In the genomic region with DNA sequence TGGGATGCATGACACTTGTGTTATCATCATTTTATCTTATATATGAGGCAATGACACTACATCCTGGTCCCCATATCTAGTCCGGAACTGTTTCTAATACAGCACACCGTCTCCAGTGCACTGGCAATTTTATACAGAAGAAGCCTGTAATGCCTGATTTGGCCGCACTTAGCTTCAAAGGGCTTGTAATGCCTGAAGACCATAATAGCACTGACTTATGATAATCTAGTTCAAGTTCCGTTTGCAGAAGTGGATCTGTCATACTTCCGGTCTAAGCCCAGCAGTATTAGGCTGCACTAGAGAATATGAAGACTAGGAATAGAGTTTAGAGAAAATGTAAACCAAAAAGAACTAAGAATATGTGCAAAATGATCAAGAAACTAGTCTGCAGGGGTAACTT, we compare ENCODE assay signal across 8 cellular contexts. TPM values are rescaled to one million over a fixed set of nuclear protein-coding genes. Genes with fewer than 3 reads are reported as not detected.
A peak's percentile ranks its signal among the peaks of the same experiment; 100 is the strongest.
DNase-seq lines count a peak whose midpoint lies in the region; ATAC-seq and TF ChIP-seq lines count a peak whose summit lies in the region.

No MANE protein-coding gene starts in this region.

- no peak for ATAC-seq in effector memory CD8-positive, alpha-beta T cell (replicated peaks)
- ATAC-seq in natural killer cell (peak in 2 of 3 donors; percentile 36 to 50), HG03342 (IDR thresholded peaks at IDR 0.05; ENCODE audit: unreplicated experiment) (no peak)

- H3K27ac ChIP-seq in SJSA1: peak overlapping the region; percentile 91

- peak overlapping the region; percentile 95 to 97 for H3K4me3 Mint-ChIP-seq in effector memory CD8-positive, alpha-beta T cell
- peak overlapping the region; percentile 94 for H3K4me3 Mint-ChIP-seq in natural killer cell

- DNase-seq in BE2C (no peak), GM20000 (ENCODE audit: low spot score) (peak; percentile 32), SJSA1 (ENCODE audit: low read depth in 1 of 2, low spot score in 2 of 2) (peak in 1 of 2 experiments; percentile 27), natural killer cell (no peak), DMS153 treated with DMSO at 0.1 percent for 48 hours (lab: John Stamatoyannopoulos, UW; ENCODE audit: unreplicated experiment) (no peak), T1000 (lab: John Stamatoyannopoulos, UW) (no peak)
- DNase-seq in effector memory CD8-positive, alpha-beta T cell: peak in 1 of 3 experiments; percentile 29

- no peak for TF ChIP-seq CTCF in BE2C (IDR thresholded peaks at IDR 0.05; ENCODE audit: low read depth, low read length)
- no peak for TF ChIP-seq CTCF in GM20000 (IDR thresholded peaks at IDR 0.05; ENCODE audit: extremely low read depth, missing control alignments)
- TF ChIP-seq CTCF in natural killer cell (IDR thresholded peaks at IDR 0.05): no peak

- H3K36me3 ChIP-seq in BE2C: peaks cover 8% of the 10 kb centered on the region
- peaks cover 41% of the 10 kb centered on the region for H3K36me3 ChIP-seq in SJSA1

- intact Hi-C loops in natural killer cell (cut with micrococcal nuclease): loop anchor here (1.0 to 5.0 kb wide), 3 partner anchors 31 to 756 kb away; a partner anchor contains a TSS

- peaks cover 30% of the 10 kb centered on the region for H3K36me3 Mint-ChIP-seq in effector memory CD8-positive, alpha-beta T cell (ENCODE audit: insufficient read depth)
- no peaks in the 10 kb centered on the region for H3K36me3 Mint-ChIP-seq in natural killer cell

- no peaks in the 10 kb centered on the region for H3K9me3 ChIP-seq in BE2C
- H3K9me3 ChIP-seq in SJSA1 (replicated peaks): no peaks in the 10 kb centered on the region

- peak overlapping the region; percentile 90 to 98 for H3K27ac Mint-ChIP-seq in effector memory CD8-positive, alpha-beta T cell
- peak overlapping the region; percentile 91 to 98 for H3K27ac Mint-ChIP-seq in natural killer cell

- no peaks in the 10 kb centered on the region for H3K27me3 Mint-ChIP-seq in effector memory CD8-positive, alpha-beta T cell
- no peaks in the 10 kb centered on the region for H3K27me3 Mint-ChIP-seq in natural killer cell (ENCODE audit: low read depth in 2 of 2)

- H3K27me3 ChIP-seq in BE2C (no peaks in the 10 kb centered on the region), SJSA1 (replicated peaks) (no peaks in the 10 kb centered on the region)

- H3K4me1 Mint-ChIP-seq in effector memory CD8-positive, alpha-beta T cell (ENCODE audit: low read depth in 2 of 2): peaks cover 21 to 47% of the 10 kb centered on the region in 2 donors
- peaks cover 42% of the 10 kb centered on the region in 2 donors for H3K4me1 Mint-ChIP-seq in natural killer cell

- H3K4me1 ChIP-seq in BE2C: peaks cover 6% of the 10 kb centered on the region; the same call in 1 of the 2 replicates
- peaks cover 18% of the 10 kb centered on the region for H3K4me1 ChIP-seq in SJSA1 (replicated peaks)

- no peaks in the 10 kb centered on the region for H3K9me3 Mint-ChIP-seq in effector memory CD8-positive, alpha-beta T cell
- no peaks in the 10 kb centered on the region for H3K9me3 Mint-ChIP-seq in natural killer cell

- H3K4me3 ChIP-seq in BE2C (ENCODE audit: low read depth, low read length) (peak overlapping the region; percentile 95), SJSA1 (peak overlapping the region; percentile 80)

RNA-seq across cellular contexts. Expression of a gene that starts 1.3 kb away (rescaled TPM):
- 36.8 TPM for polyA plus RNA-seq in BE2C (2012; ENCODE audit: insufficient read depth, insufficient read length, low read depth)
- total RNA-seq in SJSA1 (2014; rRNA removed; shearing (Covaris generic)): 162 and 273 TPM in 2 replicates
- 100 to 1,000 TPM; 103 to 118 (median 105) TPM for total RNA-seq in natural killer cell

RNA-seq across cellular contexts. Expression of a gene that starts 30.5 kb away (rescaled TPM):
- polyA plus RNA-seq in BE2C (2012; ENCODE audit: insufficient read depth, insufficient read length, low read depth): 92.7 TPM
- 111 and 142 TPM in 2 replicates for total RNA-seq in SJSA1 (2014; rRNA removed; shearing (Covaris generic))
- total RNA-seq in natural killer cell: 10 to 100 TPM; 34.7 to 57.4 (median 39.0) TPM

Comparison
In these comparisons a context has a peak if more than half of its experiments do, and no peak if none do; other contexts are left out.
1. ATAC-seq: peak in natural killer cell (2 of 3); none in effector memory CD8-positive, alpha-beta T cell (single experiment) and HG03342 (single experiment).